11 cellular contexts compared by ENCODE assay signal in genomic region chr14:76154539-76155126, GRCh38. TPM values are rescaled to one million over a fixed set of nuclear protein-coding genes. Genes with fewer than 3 reads are reported as not detected.
DNase-seq lines count a peak whose midpoint lies in the region; ATAC-seq, FAIRE-seq and TF ChIP-seq lines count a peak whose summit lies in the region.
"Had no signal": no experiment of that assay in that cellular context is flagged by ENCODE, and none has a peak within 500 bp of the region (broad histone marks: within the 10 kb centered on the region; RNA-seq: fewer than 3 reads in every experiment).

No MANE protein-coding gene starts in this region.

- peak overlapping the region; percentile 94 for H3K4me3 Mint-ChIP-seq in activated T-helper 1 cell treated with anti-CD3 and anti-CD28 coated beads, Interleukin-12 subunit alpha, Interleukin-12 subunit beta, Interleukin-2, Interleukin-4 antibody, amounts not matched to agents 30 ng/mL and 10 ng/mL and 1 ng/mL, durations not matched to agents 14 hours and 24 hours and 36 hours
- peak overlapping the region; percentile 41 for H3K4me3 Mint-ChIP-seq in memory B cell

- peaks cover 62% of the 10 kb centered on the region for H3K79me2 ChIP-seq in ACC112 (ENCODE audit: control insufficient read depth, insufficient read depth, low read length, unreplicated experiment)

- peak overlapping the region; percentile 2; the same call in 1 of the 2 replicates for H3K4me3 ChIP-seq in ACC112 (ENCODE audit: low read depth, low read length)
- H3K4me3 ChIP-seq: SJSA1 had no signal

- no peak overlapping the region for H3K27ac Mint-ChIP-seq in activated T-helper 1 cell treated with anti-CD3 and anti-CD28 coated beads, Interleukin-12 subunit alpha, Interleukin-12 subunit beta, Interleukin-2, Interleukin-4 antibody, amounts not matched to agents 30 ng/mL and 10 ng/mL and 1 ng/mL, durations not matched to agents 14 hours and 24 hours and 36 hours
- H3K27ac Mint-ChIP-seq in memory B cell = no peak overlapping the region

- H3K27me3 ChIP-seq in ACC112 (ENCODE audit: insufficient read depth, low read length) = 0 out of 2 replicates have a peak, but pooled peaks cover 2% of the 10 kb centered on the region
- H3K27me3 ChIP-seq: ascending aorta, SJSA1 had no signal

- H3K4me1 ChIP-seq in ACC112 (ENCODE audit: control insufficient read depth, insufficient read depth, low read length, unreplicated experiment) = peaks cover 29% of the 10 kb centered on the region

- peaks cover 8% of the 10 kb centered on the region for H3K9me3 Mint-ChIP-seq in activated T-helper 1 cell treated with anti-CD3 and anti-CD28 coated beads, Interleukin-12 subunit alpha, Interleukin-12 subunit beta, Interleukin-2, Interleukin-4 antibody, amounts not matched to agents 30 ng/mL and 10 ng/mL and 1 ng/mL, durations not matched to agents 14 hours and 24 hours and 36 hours
- H3K9me3 Mint-ChIP-seq in memory B cell = no peaks in the 10 kb centered on the region

- DNase-seq in GM12891 (ENCODE audit: insufficient read length, low spot score) (no peak), memory B cell (ENCODE audit: low spot score in 2 of 2) (no peak), substantia nigra (lab: John Stamatoyannopoulos, UW) (no peak)
- DNase-seq in activated T-helper 1 cell treated with anti-CD3 and anti-CD28 coated beads, Interleukin-12 subunit alpha, Interleukin-12 subunit beta, Interleukin-2, Interleukin-4 antibody, amounts not matched to agents 30 ng/mL and 10 ng/mL and 1 ng/mL, durations not matched to agents 14 hours and 24 hours and 36 hours (ENCODE audit: low spot score) = no peak

- H2AFZ ChIP-seq in ACC112 (ENCODE audit: low read length, unreplicated experiment) = no peak overlapping the region

- H3K4me1 Mint-ChIP-seq in activated T-helper 1 cell treated with anti-CD3 and anti-CD28 coated beads, Interleukin-12 subunit alpha, Interleukin-12 subunit beta, Interleukin-2, Interleukin-4 antibody, amounts not matched to agents 30 ng/mL and 10 ng/mL and 1 ng/mL, durations not matched to agents 14 hours and 24 hours and 36 hours (ENCODE audit: low read depth) = peaks cover 83% of the 10 kb centered on the region
- peaks cover 51% of the 10 kb centered on the region for H3K4me1 Mint-ChIP-seq in memory B cell

- H3K36me3 Mint-ChIP-seq in activated T-helper 1 cell treated with anti-CD3 and anti-CD28 coated beads, Interleukin-12 subunit alpha, Interleukin-12 subunit beta, Interleukin-2, Interleukin-4 antibody, amounts not matched to agents 30 ng/mL and 10 ng/mL and 1 ng/mL, durations not matched to agents 14 hours and 24 hours and 36 hours (ENCODE audit: low read depth) = peaks cover 39% of the 10 kb centered on the region
- peaks cover 38% of the 10 kb centered on the region for H3K36me3 Mint-ChIP-seq in memory B cell

- H3K27me3 Mint-ChIP-seq in activated T-helper 1 cell treated with anti-CD3 and anti-CD28 coated beads, Interleukin-12 subunit alpha, Interleukin-12 subunit beta, Interleukin-2, Interleukin-4 antibody, amounts not matched to agents 30 ng/mL and 10 ng/mL and 1 ng/mL, durations not matched to agents 14 hours and 24 hours and 36 hours (ENCODE audit: insufficient read depth) = peaks cover 4% of the 10 kb centered on the region
- H3K27me3 Mint-ChIP-seq in memory B cell = no peaks in the 10 kb centered on the region

- no peak for TF ChIP-seq POLR2A in GM12891 (IDR thresholded peaks at IDR 0.05; ENCODE audit: low read depth, low read length)

- H3K36me3 ChIP-seq in ACC112 (ENCODE audit: insufficient read depth, low read length) = peaks cover 45% of the 10 kb centered on the region

- H3K27ac ChIP-seq in ACC112 (ENCODE audit: low read depth, low read length) (no peak overlapping the region), substantia nigra (ENCODE audit: low read depth, low read length, poor library complexity, severe bottlenecking) (no peak overlapping the region)
- H3K27ac ChIP-seq: ascending aorta, SJSA1 had no signal

- no peak for ATAC-seq in memory B cell (ENCODE audit: low read depth)
- ATAC-seq in HG03280 (IDR thresholded peaks at IDR 0.05; ENCODE audit: unreplicated experiment) = no peak
- no peak for ATAC-seq in GM19397 (IDR thresholded peaks at IDR 0.05; ENCODE audit: unreplicated experiment)
- no peak for ATAC-seq in HG02642 (IDR thresholded peaks at IDR 0.05; ENCODE audit: poor library complexity, unreplicated experiment)
- ATAC-seq: sciatic nerve had no signal

- FAIRE-seq in GM12891 (lab: Jason Lieb, UNC) = peak; percentile 55

- intact Hi-C loops in activated T-helper 1 cell treated with anti-CD3 and anti-CD28 coated beads, Interleukin-12 subunit alpha, Interleukin-12 subunit beta, Interleukin-2, Interleukin-4 antibody, amounts not matched to agents 30 ng/mL and 10 ng/mL and 1 ng/mL, durations not matched to agents 14 hours and 24 hours and 36 hours (cut with micrococcal nuclease) = loop anchor here (5.0 kb wide), 4 partner anchors 492 to 1223 kb away; partner anchors contain the start of genes ANGEL1, ERG28, SAMD15 and TMED8

TF ChIP-seq in GM12891, 5 proteins besides CTCF, POLR2A, EP300 and RAD21:
- TF ChIP-seq SPI1 (IDR thresholded peaks at IDR 0.05; ENCODE audit: low read depth, low read length) (no peak), POLR2AphosphoS5 (IDR thresholded peaks at IDR 0.05; ENCODE audit: low read depth, low read length) (no peak), POU2F2 (IDR thresholded peaks at IDR 0.05; ENCODE audit: low read depth, low read length) (no peak), PAX5 (IDR thresholded peaks at IDR 0.05; ENCODE audit: insufficient read depth, low read length, severe bottlenecking) (no peak), TAF1 (IDR thresholded peaks at IDR 0.05; ENCODE audit: low read depth, low read length) (no peak)

RNA-seq across cellular contexts. Expression of gene GPATCH2L, which starts 2.9 kb away (rescaled TPM):
- polyA plus RNA-seq in GM12891 (2012; ENCODE audit: low read depth, missing spikeins) = 35.0 TPM
- total RNA-seq in activated T-helper 1 cell treated with anti-CD3 and anti-CD28 coated beads, Interleukin-12 subunit alpha, Interleukin-12 subunit beta, Interleukin-2, Interleukin-4 antibody, amounts not matched to agents 30 ng/mL and 10 ng/mL and 1 ng/mL, durations not matched to agents 14 hours and 24 hours and 36 hours = 56.1 and 60.9 TPM in 2 replicates
